Comparison of ENCODE assay signal across 29 cellular contexts in genomic region chr11:17753153-17753552, GRCh38. TPM values are rescaled to one million over a fixed set of nuclear protein-coding genes. Genes with fewer than 3 reads are reported as not detected.
A peak's percentile ranks its signal among the peaks of the same experiment; 100 is the strongest.
DNase-seq lines count a peak whose midpoint lies in the region; ATAC-seq, FAIRE-seq and TF ChIP-seq lines count a peak whose summit lies in the region.
"Had no signal": no experiment of that assay in that cellular context is flagged by ENCODE, and none has a peak within 500 bp of the region (broad histone marks: within the 10 kb centered on the region; RNA-seq: fewer than 3 reads in every experiment).

No MANE protein-coding gene starts in this region.

- TF ChIP-seq CTCF in left ventricle myocardium inferior (IDR thresholded peaks at IDR 0.05; ENCODE audit: borderline replicate concordance) (no peak), kidney (IDR thresholded peaks at IDR 0.05; ENCODE audit: borderline replicate concordance, extremely low read depth, insufficient read depth) (no peak), gastrocnemius medialis (IDR thresholded peaks at IDR 0.05 in 4 of 5, conservative IDR thresholded peaks at IDR 0.05 in 1 of 5) (no peak)

- H3K36me3 Mint-ChIP-seq in activated CD4-positive, alpha-beta T cell treated with anti-CD3 and anti-CD28 coated beads, Interleukin-2, amount 10 ng/mL, durations not matched to agents 24 days and 14 days (ENCODE audit: low read depth), result no peaks in the 10 kb centered on the region
- H3K36me3 Mint-ChIP-seq: CD4-positive, alpha-beta memory T cell had no signal

- in situ Hi-C loops in gastrocnemius medialis (cut with MboI; ENCODE audit: low sequenced_read_pairs in 4 of 4), result loop anchor here in 2 of 4 donors (10.0 kb wide), 1 partner anchor 222 kb away; no protein-coding TSS in a partner anchor

- H3K9me3 ChIP-seq in left ventricle myocardium inferior (replicated peaks), result peaks cover 3% of the 10 kb centered on the region
- no peaks in the 10 kb centered on the region for H3K9me3 ChIP-seq in kidney (ENCODE audit: control insufficient read depth in 1 of 2, low read length in 2 of 2)
- no peaks in the 10 kb centered on the region for H3K9me3 ChIP-seq in gastrocnemius medialis
- H3K9me3 ChIP-seq: MG63 had no signal

- H3K27ac ChIP-seq in left ventricle myocardium inferior (replicated peaks), result no peak overlapping the region
- H3K27ac ChIP-seq in kidney (ENCODE audit: low read depth in 2 of 2, low read length in 2 of 2), result no peak overlapping the region
- peak overlapping the region; percentile 50 to 77 (median 67) for H3K27ac ChIP-seq in gastrocnemius medialis
- H3K27ac ChIP-seq: PC-9 had no signal

- H3K36me3 ChIP-seq in left ventricle myocardium inferior (no peaks in the 10 kb centered on the region), kidney (ENCODE audit: control insufficient read depth in 1 of 2, insufficient read depth in 2 of 2, low read length in 2 of 2) (no peaks in the 10 kb centered on the region), gastrocnemius medialis (no peaks in the 10 kb centered on the region)
- H3K36me3 ChIP-seq: MG63 had no signal

- no peak for FAIRE-seq in kidney (lab: Jason Lieb, UNC)
- FAIRE-seq: A204.1, GM12878 had no signal

- H3K4me1 Mint-ChIP-seq in activated CD4-positive, alpha-beta T cell treated with anti-CD3 and anti-CD28 coated beads, Interleukin-2, amount 10 ng/mL, durations not matched to agents 24 days and 14 days, result no peaks in the 10 kb centered on the region
- H3K4me1 Mint-ChIP-seq: CD4-positive, alpha-beta memory T cell had no signal

- no peak overlapping the region for H3K27ac Mint-ChIP-seq in activated CD4-positive, alpha-beta T cell treated with anti-CD3 and anti-CD28 coated beads, Interleukin-2, amount 10 ng/mL, durations not matched to agents 24 days and 14 days
- H3K27ac Mint-ChIP-seq: CD4-positive, alpha-beta memory T cell had no signal

- H3K4me1 ChIP-seq in left ventricle myocardium inferior (peaks cover 10% of the 10 kb centered on the region), kidney (ENCODE audit: control insufficient read depth in 1 of 2, insufficient read depth in 1 of 2, low read depth in 1 of 2, low read length in 2 of 2) (no peaks in the 10 kb centered on the region), gastrocnemius medialis (peaks cover 36 to 47% of the 10 kb centered on the region in 2 donors)

- intact Hi-C loops in left ventricle myocardium inferior (cut with micrococcal nuclease), result no loop called here
- intact Hi-C loops in cardiac septum (cut with DNase I), result no loop called here
- intact Hi-C loops in kidney (cut with DNase I), result no loop called here
- intact Hi-C loops in gastrocnemius medialis (cut with DNase I; ENCODE audit: low total_unique reads), result loop anchor here (2.0 kb wide), 1 partner anchor 18 kb away; the partner anchor contains the start of gene KCNC1
- intact Hi-C loops in activated CD4-positive, alpha-beta T cell treated with anti-CD3 and anti-CD28 coated beads, Interleukin-2, amount 10 ng/mL, durations not matched to agents 24 days and 14 days (cut with micrococcal nuclease), result no loop called here

- H3K4me3 ChIP-seq in left ventricle myocardium inferior, result no peak overlapping the region
- no peak overlapping the region for H3K4me3 ChIP-seq in kidney (ENCODE audit: low read length in 2 of 2)
- H3K4me3 ChIP-seq in gastrocnemius medialis, result no peak overlapping the region
- H3K4me3 ChIP-seq: GM12878, MG63, PC-9 had no signal

- no peaks in the 10 kb centered on the region for H3K9me3 Mint-ChIP-seq in activated CD4-positive, alpha-beta T cell treated with anti-CD3 and anti-CD28 coated beads, Interleukin-2, amount 10 ng/mL, durations not matched to agents 24 days and 14 days
- H3K9me3 Mint-ChIP-seq: CD4-positive, alpha-beta memory T cell had no signal

- no peak overlapping the region for H3K4me3 Mint-ChIP-seq in activated CD4-positive, alpha-beta T cell treated with anti-CD3 and anti-CD28 coated beads, Interleukin-2, amount 10 ng/mL, durations not matched to agents 24 days and 14 days
- H3K4me3 Mint-ChIP-seq: CD4-positive, alpha-beta memory T cell had no signal

- H3K27me3 Mint-ChIP-seq in activated CD4-positive, alpha-beta T cell treated with anti-CD3 and anti-CD28 coated beads, Interleukin-2, amount 10 ng/mL, durations not matched to agents 24 days and 14 days, result no peaks in the 10 kb centered on the region

- TF ChIP-seq POLR2A in gastrocnemius medialis (IDR thresholded peaks at IDR 0.05), result no peak

- no peak overlapping the region for H3K9ac ChIP-seq in kidney (ENCODE audit: low read length in 2 of 2)

- H3K27me3 ChIP-seq in left ventricle myocardium inferior (ENCODE audit: low read depth), result peaks cover 19% of the 10 kb centered on the region
- H3K27me3 ChIP-seq in gastrocnemius medialis, result no peaks in the 10 kb centered on the region
- H3K27me3 ChIP-seq: MG63 had no signal

- peak; percentile 7 for DNase-seq in left ventricle myocardium inferior
- DNase-seq in cardiac septum (ENCODE audit: low spot score), result no peak
- DNase-seq in kidney, result peak; percentile 43
- peak; percentile 24 to 52 for DNase-seq in gastrocnemius medialis
- DNase-seq in activated CD4-positive, alpha-beta T cell treated with anti-CD3 and anti-CD28 coated beads, Interleukin-2, amount 10 ng/mL, durations not matched to agents 24 days and 14 days, result no peak
- DNase-seq in NCI-H2081 (lab: John Stamatoyannopoulos, UW), result no peak
- DNase-seq in stimulated activated CD4-positive, alpha-beta T cell treated with anti-CD3 and anti-CD28 coated beads, Interleukin-4, amount 100 ng/mL, for 24 hours, result no peak
- DNase-seq: CD4-positive, alpha-beta memory T cell; COR-L47; GDM1; IMR-90; KG1; MG63; NCI-H1105 treated with DMSO at 0.1 percent for 48 hours; NCI-H146; NCI-H1930; NCI-H446; NCI-H524 treated with DMSO at 0.1 percent for 48 hours; NCI-H774; PC-9; SHP77 had no signal

- peak; percentile 55 to 66 for ATAC-seq in gastrocnemius medialis
- ATAC-seq in GM18907 (IDR thresholded peaks at IDR 0.05; ENCODE audit: unreplicated experiment), result no peak
- ATAC-seq: GM12878, HCT116 had no signal

RNA-seq across cellular contexts. Expression of gene KCNC1, which starts 18.6 kb away (rescaled TPM):
- total RNA-seq in left ventricle myocardium inferior (not detected), cardiac septum (0.05 TPM), kidney (0.03 TPM), gastrocnemius medialis (under 1 TPM; 0.03 to 0.53 (median 0.15) TPM)
- not detected for polyA plus RNA-seq in kidney (ENCODE audit: insufficient read depth, low read depth, low replicate concordance)
- total RNA-seq in activated CD4-positive, alpha-beta T cell treated with anti-CD3 and anti-CD28 coated beads, Interleukin-2, amount 10 ng/mL, durations not matched to agents 24 days and 14 days, result not detected in 2 replicates
- total RNA-seq: CD4-positive, alpha-beta memory T cell; GM12878; H4; IMR-90; PC-9; RPMI7951 had no signal
- polyA plus RNA-seq: AG04450 had no signal

RNA-seq across cellular contexts. Expression of gene MYOD1, which starts 33.8 kb away (rescaled TPM):
- total RNA-seq in left ventricle myocardium inferior (not detected), cardiac septum (not detected), kidney (not detected), gastrocnemius medialis (10 to 100 TPM in 2 of 4 donors, 1 to 10 TPM in 2; 3.5 to 20.6 (median 10.4) TPM)
- not detected for polyA plus RNA-seq in kidney (ENCODE audit: insufficient read depth, low read depth, low replicate concordance)
- not detected in 2 replicates for total RNA-seq in activated CD4-positive, alpha-beta T cell treated with anti-CD3 and anti-CD28 coated beads, Interleukin-2, amount 10 ng/mL, durations not matched to agents 24 days and 14 days
- total RNA-seq: CD4-positive, alpha-beta memory T cell; GM12878; H4; IMR-90; PC-9; SK-MEL-5 had no signal
- polyA plus RNA-seq: AG04450; CD4-positive, alpha-beta memory T cell; GM12878; IMR-90 had no signal

Comparison
In these comparisons a context has a peak if more than half of its experiments do, and no peak if none do; other contexts are left out.
1. DNase-seq: peak in left ventricle myocardium inferior (single experiment), kidney (single experiment) and gastrocnemius medialis (2 of 2); none in cardiac septum (single experiment), activated CD4-positive, alpha-beta T cell treated with anti-CD3 and anti-CD28 coated beads, Interleukin-2, amount 10 ng/mL, durations not matched to agents 24 days and 14 days (single experiment), NCI-H2081 (0 of 2) and stimulated activated CD4-positive, alpha-beta T cell treated with anti-CD3 and anti-CD28 coated beads, Interleukin-4, amount 100 ng/mL, for 24 hours (single experiment).
2. H3K27ac ChIP-seq: peak in gastrocnemius medialis (4 of 4); none in left ventricle myocardium inferior (single experiment) and kidney (0 of 2).